ENCODE assay signal across 8 cellular contexts in the genomic region with DNA sequence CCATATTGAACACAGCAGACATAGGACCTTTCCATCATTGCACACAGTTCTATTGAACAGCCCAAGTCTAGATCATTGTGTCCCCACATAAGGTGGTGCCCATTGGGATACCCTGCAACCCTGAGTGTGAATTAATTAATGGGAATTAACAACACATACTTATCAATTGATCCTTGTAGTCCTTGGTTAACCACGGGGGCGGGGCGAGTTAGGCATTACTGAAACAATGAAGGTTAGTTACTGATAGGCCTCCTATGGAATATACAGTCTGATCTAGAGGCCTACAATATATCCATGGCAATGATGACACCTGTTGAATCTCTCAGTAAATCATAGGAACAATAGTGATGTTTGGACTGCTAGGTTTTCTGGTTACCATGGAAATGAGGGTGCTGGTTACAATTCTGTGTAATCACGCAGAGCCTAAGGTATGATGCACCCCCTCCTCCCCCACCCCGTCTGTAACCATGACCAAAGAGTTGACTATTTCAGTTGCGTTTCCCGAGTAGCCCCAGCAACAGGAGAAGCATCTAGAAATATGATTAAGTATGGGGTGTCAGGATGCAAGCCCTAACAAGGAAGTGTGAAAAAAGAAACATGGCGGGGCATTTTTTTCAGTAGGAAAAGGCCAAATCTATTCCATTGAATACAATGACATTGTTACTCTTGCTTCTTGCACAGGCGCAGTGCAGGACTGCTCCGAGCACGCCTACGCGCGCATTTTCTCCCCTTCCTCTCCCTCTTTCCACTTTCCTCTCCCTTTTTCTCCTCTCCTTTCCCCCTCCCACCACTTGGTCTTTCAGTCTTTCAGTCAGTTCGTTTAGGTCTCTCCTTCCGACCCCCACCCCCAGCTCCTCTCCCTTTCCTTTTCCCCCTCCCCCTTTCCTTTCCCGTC. TPM values are rescaled to one million over a fixed set of nuclear protein-coding genes. Genes with fewer than 3 reads are reported as not detected.
DNase-seq lines count a peak whose midpoint lies in the region; ATAC-seq and TF ChIP-seq lines count a peak whose summit lies in the region.

No MANE protein-coding gene starts in this region.

- intact Hi-C loops in right lobe of liver (cut with DNase I), result no loop called here

- no peaks in the 10 kb centered on the region for H3K36me3 ChIP-seq in right lobe of liver

- ATAC-seq in GM18868 (IDR thresholded peaks at IDR 0.05; ENCODE audit: unreplicated experiment) (peak; percentile 29), HG03139 (IDR thresholded peaks at IDR 0.05; ENCODE audit: unreplicated experiment) (peak; percentile 31), right lobe of liver (peak; percentile 64 to 76 (median 72))

- no peaks in the 10 kb centered on the region for H3K27me3 ChIP-seq in right lobe of liver

- DNase-seq in AG04449 (ENCODE audit: low read depth, low spot score) (no peak), T follicular helper cell (ENCODE audit: low read depth) (peak; percentile 23), cardiac fibroblast (ENCODE audit: low read depth in 2 of 2) (peak; percentile 51 to 68), right lobe of liver (no peak), HCEC 1CT (no peak)
- peak; percentile 30 for DNase-seq in stimulated activated CD8-positive, alpha-beta memory T cell treated with anti-CD3 and anti-CD28 coated beads, Interleukin-7, amount 100 ng/mL, for 24 hours (ENCODE audit: low read depth)

- POLR2A ChIA-PET in AG04449 (lab: Yijun Ruan, JAX), result interaction anchor here (0.6 to 1.0 kb wide), 8 partner anchors 10 to 313 kb away, joined by 3 to 7 read pairs (median 4); a partner anchor contains a TSS

- TF ChIP-seq CTCF in AG04449 (IDR thresholded peaks at IDR 0.05; ENCODE audit: insufficient read depth, low read length, missing control alignments), result no peak
- no peak for TF ChIP-seq CTCF in cardiac fibroblast (IDR thresholded peaks at IDR 0.05; ENCODE audit: low read depth, low read length)
- TF ChIP-seq CTCF in right lobe of liver (IDR thresholded peaks at IDR 0.05), result no peak

- no peaks in the 10 kb centered on the region for H3K9me3 ChIP-seq in right lobe of liver

- WGBS in right lobe of liver (ENCODE audit: insufficient coverage, low coverage, low lambda C conversion rate, missing lambda C conversion rate), result 45% methylated on average over 15 of the region's 17 CpGs

- H3K4me3 ChIP-seq in AG04449 (ENCODE audit: low read depth, low read length) (peak overlapping the region; percentile 50), cardiac fibroblast (replicated peaks in 1 of 2; ENCODE audit: low read depth in 2 of 2, low read length in 2 of 2) (peak overlapping the region; percentile 32 to 51), right lobe of liver (peak overlapping the region; percentile 29 to 70 (median 70))

- CTCF ChIA-PET in AG04449 (lab: Yijun Ruan, JAX), result interaction anchor here (0.8 to 1.6 kb wide), 3 partner anchors 11 to 120 kb away, joined by 3 to 5 read pairs (median 3); no protein-coding TSS in a partner anchor

- no peak for TF ChIP-seq POLR2A in right lobe of liver (IDR thresholded peaks at IDR 0.05)

- peak overlapping the region; percentile 69 to 81 (median 76) for H3K27ac ChIP-seq in right lobe of liver

- H3K4me1 ChIP-seq in right lobe of liver, result no peaks in the 10 kb centered on the region

RNA-seq across cellular contexts. Expression of a gene that starts 0.7 kb away (rescaled TPM):
- total RNA-seq in right lobe of liver, result 100 to 1,000 TPM in 2 of 6 experiments, 10 to 100 TPM in 4; 92.9 to 113 (median 98.4) TPM

RNA-seq across cellular contexts. Expression of a gene that starts 18.8 kb away (rescaled TPM):
- total RNA-seq in right lobe of liver, result under 1 TPM; 0.31 to 0.92 (median 0.66) TPM

RNA-seq across cellular contexts. Expression of a gene that starts 28.8 kb away (rescaled TPM):
- total RNA-seq in right lobe of liver, result 10 to 100 TPM in 3 of 6 experiments, 1 to 10 TPM in 3; 8.2 to 13.7 (median 10.1) TPM

RNA-seq across cellular contexts. Expression of a gene that starts 59.7 kb away (rescaled TPM):
- total RNA-seq in right lobe of liver, result 100 to 1,000 TPM; 120 to 329 (median 205) TPM

Comparison
In these comparisons a context has a peak if more than half of its experiments do, and no peak if none do; other contexts are left out.
1. DNase-seq: peak in T follicular helper cell (single experiment), cardiac fibroblast (2 of 2) and stimulated activated CD8-positive, alpha-beta memory T cell treated with anti-CD3 and anti-CD28 coated beads, Interleukin-7, amount 100 ng/mL, for 24 hours (single experiment); none in AG04449 (single experiment), right lobe of liver (0 of 3) and HCEC 1CT (single experiment).
2. Peak in every context shown above with its lines, with median percentiles within 50 percentile points of each other: H3K4me3 ChIP-seq and ATAC-seq.